9 cellular contexts compared by ENCODE assay signal in the genomic region with DNA sequence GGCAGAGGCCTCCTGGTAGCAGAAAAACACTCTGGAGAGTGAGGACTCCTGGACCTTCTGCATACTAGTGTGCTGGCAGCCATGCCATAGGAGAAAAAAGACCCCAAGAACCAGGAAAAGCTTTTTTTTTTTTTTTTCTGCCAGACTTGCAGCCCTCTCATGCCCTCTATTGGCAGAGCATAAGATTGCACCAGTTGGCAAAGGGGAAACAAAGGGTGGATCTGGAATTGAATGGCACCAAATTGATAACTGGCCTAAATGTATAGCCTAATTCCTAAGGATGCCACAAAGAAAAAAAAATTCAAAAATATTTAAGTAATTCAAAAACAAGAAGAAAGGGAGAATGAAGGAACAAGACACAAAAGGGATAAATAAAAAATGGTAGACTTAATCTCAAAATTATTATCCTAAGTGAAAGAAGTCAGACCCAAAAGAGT.
DNase-seq lines count a peak whose midpoint lies in the region; ATAC-seq and TF ChIP-seq lines count a peak whose summit lies in the region.
"Had no signal": no experiment of that assay in that cellular context is flagged by ENCODE, and none has a peak within 500 bp of the region (broad histone marks: within the 10 kb centered on the region; RNA-seq: fewer than 3 reads in every experiment).

No MANE protein-coding gene starts in this region.

- no peaks in the 10 kb centered on the region for H3K36me3 Mint-ChIP-seq in activated T-cell treated with anti-CD3 and anti-CD28 coated beads, Interleukin-2, amount 50 U/mL, for 72 hours (ENCODE audit: insufficient read depth in 2 of 2)
- H3K36me3 Mint-ChIP-seq in osteocyte (ENCODE audit: unreplicated experiment) = no peaks in the 10 kb centered on the region
- H3K36me3 Mint-ChIP-seq: activated naive CD8-positive, alpha-beta T cell had no signal

- DNase-seq in activated T-cell treated with anti-CD3 and anti-CD28 coated beads, Interleukin-2, amount 50 U/mL, for 72 hours = peak; percentile 2 to 4
- DNase-seq in activated T-cell treated with anti-CD3 and anti-CD28 coated beads for 4 hours = no peak
- DNase-seq in M059J (ENCODE audit: low read depth) = peak; percentile 0
- DNase-seq in mammary epithelial cell = no peak
- no peak for DNase-seq in osteocyte (ENCODE audit: extremely low spot score, unreplicated experiment)
- DNase-seq in COLO829 (ENCODE audit: low spot score) = no peak
- no peak for DNase-seq in tibial artery
- DNase-seq in NCI-H226 = no peak

- dilution Hi-C loops in mammary epithelial cell (cut with HindIII; ENCODE audit: low sequenced_read_pairs) = no loop called here

- no peaks in the 10 kb centered on the region for H3K79me2 ChIP-seq in mammary epithelial cell (ENCODE audit: insufficient read depth, low read length)

- TF ChIP-seq CTCF in mammary epithelial cell (conservative IDR thresholded peaks at IDR 0.05 in 1 of 2, IDR thresholded peaks at IDR 0.05 in 1 of 2; ENCODE audit: extremely low read depth in 1 of 2, insufficient read depth in 1 of 2, low read depth in 1 of 2, low read length in 2 of 2) = peak; percentile 70 to 83
- peak; percentile 66 for TF ChIP-seq CTCF in osteocyte (IDR thresholded peaks at IDR 0.05)
- TF ChIP-seq CTCF in tibial artery (IDR thresholded peaks at IDR 0.05) = peak in 1 of 2 experiments; percentile 12

- in situ Hi-C loops in mammary epithelial cell (cut with MboI; ENCODE audit: low sequenced_read_pairs in 2 of 2) = no loop called here

- ATAC-seq in activated T-cell treated with anti-CD3 and anti-CD28 coated beads, Interleukin-2, amount 50 U/mL, for 72 hours (replicated peaks in 1 of 2) = no peak

- no peaks in the 10 kb centered on the region for H3K36me3 ChIP-seq in mammary epithelial cell (ENCODE audit: insufficient read depth, low read length)
- no peaks in the 10 kb centered on the region for H3K36me3 ChIP-seq in tibial artery

- no peak overlapping the region for H3K4me3 Mint-ChIP-seq in activated T-cell treated with anti-CD3 and anti-CD28 coated beads, Interleukin-2, amount 50 U/mL, for 72 hours
- H3K4me3 Mint-ChIP-seq in osteocyte (ENCODE audit: unreplicated experiment) = no peak overlapping the region
- H3K4me3 Mint-ChIP-seq: activated naive CD8-positive, alpha-beta T cell had no signal

- intact Hi-C loops in mammary epithelial cell (cut with micrococcal nuclease) (no loop called here), tibial artery (cut with DNase I; ENCODE audit: low total_unique reads) (no loop called here)

- H3K27me3 Mint-ChIP-seq in activated T-cell treated with anti-CD3 and anti-CD28 coated beads, Interleukin-2, amount 50 U/mL, for 72 hours (ENCODE audit: low read depth) = no peaks in the 10 kb centered on the region
- no peaks in the 10 kb centered on the region for H3K27me3 Mint-ChIP-seq in osteocyte (ENCODE audit: unreplicated experiment)

- no peak overlapping the region for H3K27ac Mint-ChIP-seq in activated T-cell treated with anti-CD3 and anti-CD28 coated beads, Interleukin-2, amount 50 U/mL, for 72 hours
- no peak overlapping the region for H3K27ac Mint-ChIP-seq in osteocyte (ENCODE audit: unreplicated experiment)
- H3K27ac Mint-ChIP-seq: activated naive CD8-positive, alpha-beta T cell had no signal

- no peak overlapping the region for H3K4me2 ChIP-seq in mammary epithelial cell (ENCODE audit: insufficient read depth, low read depth, low read length)

- H3K9me3 Mint-ChIP-seq in activated T-cell treated with anti-CD3 and anti-CD28 coated beads, Interleukin-2, amount 50 U/mL, for 72 hours = peaks cover 7 to 11% of the 10 kb centered on the region in 2 donors
- peaks cover 21% of the 10 kb centered on the region for H3K9me3 Mint-ChIP-seq in osteocyte (ENCODE audit: unreplicated experiment)

- no peak overlapping the region for H2AFZ ChIP-seq in mammary epithelial cell (ENCODE audit: low read depth, low read length)

- no peaks in the 10 kb centered on the region for H4K20me1 ChIP-seq in mammary epithelial cell (ENCODE audit: insufficient read depth, low read length)

- H3K9me3 ChIP-seq in mammary epithelial cell (replicated peaks; ENCODE audit: insufficient read depth, low read length) = no peaks in the 10 kb centered on the region
- peaks cover 0 to 4% (median 0%) of the 10 kb centered on the region in 3 donors for H3K9me3 ChIP-seq in tibial artery

- H3K4me1 ChIP-seq in mammary epithelial cell (ENCODE audit: insufficient read depth, low read length) = no peaks in the 10 kb centered on the region
- H3K4me1 ChIP-seq in tibial artery = no peaks in the 10 kb centered on the region

- H3K27ac ChIP-seq in mammary epithelial cell (ENCODE audit: insufficient read depth, low read depth, low read length) (no peak overlapping the region), tibial artery (no peak overlapping the region)

- BruUV-seq in mammary epithelial cell (replicated peaks; lab: Mats Ljungman, UMichigan) = no TSS peak

- H3K27me3 ChIP-seq in mammary epithelial cell (ENCODE audit: insufficient read depth, low read length) = no peaks in the 10 kb centered on the region
- H3K27me3 ChIP-seq in tibial artery = no peaks in the 10 kb centered on the region

- no peak overlapping the region for H3K4me3 ChIP-seq in mammary epithelial cell (replicated peaks in 1 of 3; ENCODE audit: insufficient read depth in 1 of 3, low read depth in 2 of 3, low read length in 3 of 3)
- H3K4me3 ChIP-seq in tibial artery = no peak overlapping the region

- H3K4me1 Mint-ChIP-seq in activated T-cell treated with anti-CD3 and anti-CD28 coated beads, Interleukin-2, amount 50 U/mL, for 72 hours (ENCODE audit: low read depth) = no peaks in the 10 kb centered on the region
- no peaks in the 10 kb centered on the region for H3K4me1 Mint-ChIP-seq in osteocyte (ENCODE audit: unreplicated experiment)

- no peak overlapping the region for H3K9ac ChIP-seq in mammary epithelial cell (ENCODE audit: insufficient read depth, low read length)

- CTCF ChIA-PET in mammary epithelial cell (lab: Charles Lee; ENCODE audit: low non-redundant PET) = interaction anchor here (0.5 to 0.6 kb wide), 10 partner anchors 25 to 1045 kb away, joined by 3 to 6 read pairs (median 4); no protein-coding TSS in a partner anchor

Comparison
In these comparisons a context has a peak if more than half of its experiments do, and no peak if none do; other contexts are left out.
1. DNase-seq: peak in activated T-cell treated with anti-CD3 and anti-CD28 coated beads, Interleukin-2, amount 50 U/mL, for 72 hours (2 of 2) and M059J (single experiment); none in activated T-cell treated with anti-CD3 and anti-CD28 coated beads for 4 hours (single experiment), mammary epithelial cell (single experiment), osteocyte (single experiment), COLO829 (single experiment), tibial artery (0 of 2) and NCI-H226 (single experiment).